Comparison of ENCODE assay signal across 14 cellular contexts in the genomic region with DNA sequence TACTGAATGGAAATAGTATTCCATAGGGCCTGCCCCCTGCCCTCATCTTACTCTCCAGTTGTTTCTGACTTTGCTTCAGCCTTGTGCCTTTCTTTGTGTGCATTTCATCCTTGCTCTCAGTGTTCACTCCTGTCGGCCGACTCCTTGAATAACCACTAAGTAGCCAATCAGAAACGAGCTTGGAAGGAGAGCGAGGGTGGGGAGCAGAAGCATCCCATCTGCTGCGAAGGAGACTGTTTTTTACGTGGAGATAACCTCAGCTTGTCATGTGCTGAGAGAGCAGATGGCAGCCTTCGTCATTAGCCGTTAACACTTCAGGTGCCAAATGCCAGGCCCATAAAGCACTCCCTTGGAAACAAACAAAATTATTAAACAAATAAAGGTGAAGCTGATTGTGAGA. TPM values are rescaled to one million over a fixed set of nuclear protein-coding genes. Genes with fewer than 3 reads are reported as not detected.
DNase-seq lines count a peak whose midpoint lies in the region; TF ChIP-seq lines count a peak whose summit lies in the region.
"Had no signal": no experiment of that assay in that cellular context is flagged by ENCODE, and none has a peak within 500 bp of the region (broad histone marks: within the 10 kb centered on the region; RNA-seq: fewer than 3 reads in every experiment).

No MANE protein-coding gene starts in this region.

- H3K27ac Mint-ChIP-seq in CD4-positive, alpha-beta memory T cell, result no peak overlapping the region
- H3K27ac Mint-ChIP-seq: activated naive CD8-positive, alpha-beta T cell treated with anti-CD3 and anti-CD28 coated beads for 36 hours had no signal

- DNase-seq in NCI-H748 (lab: John Stamatoyannopoulos, UW; ENCODE audit: unreplicated experiment) (peak; percentile 68), NCI-H748 treated with DMSO at 0.1 percent for 48 hours (lab: John Stamatoyannopoulos, UW) (no peak), SJCRH30 (peak; percentile 58 to 76), mesenteric fat pad (ENCODE audit: low spot score) (peak; percentile 51), HuH-7.5 (ENCODE audit: low spot score) (no peak), PC-9 (no peak)
- no peak for DNase-seq in stimulated activated CD4-positive, alpha-beta T cell treated with anti-CD3 and anti-CD28 coated beads, Interleukin-4, amount 100 ng/mL, for 24 hours
- DNase-seq in CD4-positive, alpha-beta memory T cell, result no peak
- DNase-seq: activated CD8-positive, alpha-beta memory T cell treated with anti-CD3 and anti-CD28 coated beads, Interleukin-2, amount 50 U/mL, for 4 hours; activated naive CD8-positive, alpha-beta T cell treated with anti-CD3 and anti-CD28 coated beads for 36 hours; naive thymus-derived CD8-positive, alpha-beta T cell; upper lobe of right lung had no signal

- no peaks in the 10 kb centered on the region; the same call in 1 of the 2 replicates for H4K20me1 ChIP-seq in PC-9 (ENCODE audit: insufficient read depth)

- H3K27ac ChIP-seq in SJCRH30, result no peak overlapping the region
- H3K27ac ChIP-seq in PC-9, result no peak overlapping the region
- no peak overlapping the region for H3K27ac ChIP-seq in CD4-positive, alpha-beta memory T cell (ENCODE audit: low read depth, low read length)
- H3K27ac ChIP-seq: A549, upper lobe of right lung had no signal

- CTCF ChIA-PET in PC-9 (lab: Charles Lee), result no interaction called here
- CTCF ChIA-PET in CD4-positive, alpha-beta memory T cell (lab: Charles Lee; ENCODE audit: partially characterized antibody), result interaction anchor here (1.0 kb wide), 1 partner anchor 11 kb away, joined by 5 read pairs; no protein-coding TSS in a partner anchor

- H2AFZ ChIP-seq in PC-9, result no peak overlapping the region

- intact Hi-C loops in PC-9 (cut with micrococcal nuclease; ENCODE audit: unreplicated experiment), result no loop called here
- intact Hi-C loops in CD4-positive, alpha-beta memory T cell (cut with micrococcal nuclease), result no loop called here

- no peaks in the 10 kb centered on the region for H3K27me3 Mint-ChIP-seq in CD4-positive, alpha-beta memory T cell
- H3K27me3 Mint-ChIP-seq: activated naive CD8-positive, alpha-beta T cell treated with anti-CD3 and anti-CD28 coated beads for 36 hours; naive thymus-derived CD8-positive, alpha-beta T cell had no signal

- BruUV-seq in PC-9 (replicated peaks; lab: Mats Ljungman, UMichigan), result no TSS peak

- no peaks in the 10 kb centered on the region for H3K4me1 Mint-ChIP-seq in CD4-positive, alpha-beta memory T cell
- H3K4me1 Mint-ChIP-seq: activated naive CD8-positive, alpha-beta T cell treated with anti-CD3 and anti-CD28 coated beads for 36 hours; naive thymus-derived CD8-positive, alpha-beta T cell had no signal

- H3K4me1 ChIP-seq in SJCRH30 (0 out of 2 replicates have a peak, but pooled peaks cover 2% of the 10 kb centered on the region), PC-9 (replicated peaks; ENCODE audit: insufficient read depth) (no peaks in the 10 kb centered on the region)
- no peaks in the 10 kb centered on the region for H3K4me1 ChIP-seq in CD4-positive, alpha-beta memory T cell (ENCODE audit: insufficient read depth, low read length)
- H3K4me1 ChIP-seq: A549, upper lobe of right lung had no signal

- no peaks in the 10 kb centered on the region for H3K27me3 ChIP-seq in SJCRH30
- no peaks in the 10 kb centered on the region for H3K27me3 ChIP-seq in PC-9 (ENCODE audit: insufficient read depth, low read depth)
- no peaks in the 10 kb centered on the region for H3K27me3 ChIP-seq in CD4-positive, alpha-beta memory T cell (ENCODE audit: insufficient read depth, low read length)
- H3K27me3 ChIP-seq: upper lobe of right lung had no signal

- no peak overlapping the region for H3K4me2 ChIP-seq in PC-9
- H3K4me2 ChIP-seq: A549 had no signal

- H3K4me3 Mint-ChIP-seq in CD4-positive, alpha-beta memory T cell, result no peak overlapping the region
- H3K4me3 Mint-ChIP-seq: activated naive CD8-positive, alpha-beta T cell treated with anti-CD3 and anti-CD28 coated beads for 36 hours; naive thymus-derived CD8-positive, alpha-beta T cell had no signal

- H3K79me2 ChIP-seq in PC-9 (ENCODE audit: low read depth), result no peaks in the 10 kb centered on the region

- no peaks in the 10 kb centered on the region for H3K9me3 Mint-ChIP-seq in CD4-positive, alpha-beta memory T cell
- H3K9me3 Mint-ChIP-seq: activated naive CD8-positive, alpha-beta T cell treated with anti-CD3 and anti-CD28 coated beads for 36 hours; naive thymus-derived CD8-positive, alpha-beta T cell had no signal

- H3K36me3 Mint-ChIP-seq in CD4-positive, alpha-beta memory T cell, result peaks cover 18 to 26% of the 10 kb centered on the region in 2 donors
- H3K36me3 Mint-ChIP-seq: activated naive CD8-positive, alpha-beta T cell treated with anti-CD3 and anti-CD28 coated beads for 36 hours had no signal

- H3K36me3 ChIP-seq in SJCRH30 (no peaks in the 10 kb centered on the region), PC-9 (ENCODE audit: low read depth) (no peaks in the 10 kb centered on the region)
- H3K36me3 ChIP-seq in CD4-positive, alpha-beta memory T cell (ENCODE audit: insufficient read depth, low read length), result no peaks in the 10 kb centered on the region

- POLR2A ChIA-PET in PC-9 (lab: Charles Lee; ENCODE audit: unreplicated experiment), result interaction anchor here (0.6 kb wide), 1 partner anchor 79 kb away, joined by 4 read pairs; no protein-coding TSS in a partner anchor
- POLR2A ChIA-PET in CD4-positive, alpha-beta memory T cell (lab: Charles Lee; ENCODE audit: partially characterized antibody), result no interaction called here

- H3K4me3 ChIP-seq in SJCRH30 (no peak overlapping the region), PC-9 (no peak overlapping the region)
- H3K4me3 ChIP-seq in CD4-positive, alpha-beta memory T cell (ENCODE audit: low read length in 2 of 2), result no peak overlapping the region
- H3K4me3 ChIP-seq: A549, upper lobe of right lung had no signal

- H3K9me2 ChIP-seq in PC-9 (ENCODE audit: insufficient read depth), result no peaks in the 10 kb centered on the region

- no peak for TF ChIP-seq CTCF in PC-9 (conservative IDR thresholded peaks at IDR 0.05)

- H3K9me3 ChIP-seq in SJCRH30 (replicated peaks) (no peaks in the 10 kb centered on the region), PC-9 (ENCODE audit: insufficient read depth, low read depth) (no peaks in the 10 kb centered on the region)
- no peaks in the 10 kb centered on the region for H3K9me3 ChIP-seq in CD4-positive, alpha-beta memory T cell (ENCODE audit: control insufficient read depth in 1 of 2, low read length in 2 of 2)
- H3K9me3 ChIP-seq: A549, upper lobe of right lung had no signal

- H3F3A ChIP-seq in PC-9 (ENCODE audit: insufficient read depth, low read depth), result no peaks in the 10 kb centered on the region; the same call in 1 of the 2 replicates

RNA-seq across cellular contexts. Expression of a gene that starts 45.4 kb away (rescaled TPM):
- not detected in 2 replicates for total RNA-seq in SJCRH30 (2014; rRNA removed; shearing (Covaris generic))
- 0.19 TPM for total RNA-seq in mesenteric fat pad
- 0.65 and 0.68 TPM in 2 replicates for total RNA-seq in PC-9 (2021)
- total RNA-seq in CD4-positive, alpha-beta memory T cell, result under 1 TPM in 1 of 2 experiments, not detected in 1; 0.25 TPM
- polyA plus RNA-seq in CD4-positive, alpha-beta memory T cell, result under 1 TPM; 0.14 to 0.22 TPM
- total RNA-seq: activated naive CD8-positive, alpha-beta T cell treated with anti-CD3 and anti-CD28 coated beads for 36 hours; NCI-H460 had no signal

RNA-seq across cellular contexts. Expression of a gene that starts 49.3 kb away (rescaled TPM):
- total RNA-seq in SJCRH30 (2014; rRNA removed; shearing (Covaris generic)), result 3.6 and 5.2 TPM in 2 replicates
- total RNA-seq in mesenteric fat pad, result 77.0 TPM
- 35.1 and 44.0 TPM in 2 replicates for total RNA-seq in PC-9 (2021)
- total RNA-seq in CD4-positive, alpha-beta memory T cell, result 10 to 100 TPM; 19.9 to 20.9 TPM
- polyA plus RNA-seq in CD4-positive, alpha-beta memory T cell, result 1 to 10 TPM; 4.8 to 5.5 TPM

RNA-seq across cellular contexts. Expression of a gene that starts 54.1 kb away (rescaled TPM):
- total RNA-seq in SJCRH30 (2014; rRNA removed; shearing (Covaris generic)), result 4.3 and 7.0 TPM in 2 replicates
- total RNA-seq in mesenteric fat pad, result 21.3 TPM
- 22.4 and 32.9 TPM in 2 replicates for total RNA-seq in PC-9 (2021)
- 1 to 10 TPM; 7.3 to 8.4 TPM for total RNA-seq in CD4-positive, alpha-beta memory T cell
- polyA plus RNA-seq in CD4-positive, alpha-beta memory T cell, result 10 to 100 TPM; 25.6 to 31.1 TPM

RNA-seq across cellular contexts. Expression of a gene that starts 54.5 kb away (rescaled TPM):
- total RNA-seq in SJCRH30 (2014; rRNA removed; shearing (Covaris generic)), result not detected in 2 replicates
- total RNA-seq in mesenteric fat pad (not detected), PC-9 (2021) (0.26 and 0.40 TPM in 2 replicates)
- total RNA-seq in CD4-positive, alpha-beta memory T cell, result 1 to 10 TPM; 2.5 to 2.6 TPM
- 1 to 10 TPM in 1 of 2 donors, under 1 TPM in 1; 0.09 to 1.8 TPM for polyA plus RNA-seq in CD4-positive, alpha-beta memory T cell
- total RNA-seq: NCI-H460 had no signal
- polyA plus RNA-seq: A549 had no signal

Comparison
In these comparisons a context has a peak if more than half of its experiments do, and no peak if none do; other contexts are left out.
1. DNase-seq: peak in NCI-H748 (single experiment), SJCRH30 (2 of 2) and mesenteric fat pad (single experiment); none in NCI-H748 treated with DMSO at 0.1 percent for 48 hours (single experiment), HuH-7.5 (single experiment), stimulated activated CD4-positive, alpha-beta T cell treated with anti-CD3 and anti-CD28 coated beads, Interleukin-4, amount 100 ng/mL, for 24 hours (single experiment), PC-9 (0 of 2) and CD4-positive, alpha-beta memory T cell (0 of 5).